Comparison of ENCODE assay signal across 10 cellular contexts in genomic region chr1:27593341-27594326, GRCh38. TPM values are rescaled to one million over a fixed set of nuclear protein-coding genes. Genes with fewer than 3 reads are reported as not detected.
DNase-seq lines count a peak whose midpoint lies in the region; FAIRE-seq and TF ChIP-seq lines count a peak whose summit lies in the region.
"Had no signal": no experiment of that assay in that cellular context is flagged by ENCODE, and none has a peak within 500 bp of the region (broad histone marks: within the 10 kb centered on the region; RNA-seq: fewer than 3 reads in every experiment).

No MANE protein-coding gene starts in this region.

- H3K27me3 ChIP-seq in ectodermal cell (ENCODE audit: control insufficient read depth, insufficient read depth, low read length, poor library complexity, severe bottlenecking), result no peaks in the 10 kb centered on the region

- no peak for FAIRE-seq in H54 (lab: Jason Lieb, UNC)

- 31 to 32% methylated on average over 13 to 15 of the region's 15 CpGs for WGBS in ectodermal cell, 2 experiments

- CTCF ChIA-PET in HEK293T (lab: Yijun Ruan, JAX), result interaction anchor here (0.7 to 1.4 kb wide), 3 partner anchors 26 to 37 kb away, joined by 4 to 5 read pairs (median 5); no protein-coding TSS in a partner anchor

- peaks cover 85% of the 10 kb centered on the region for H3K4me1 ChIP-seq in ectodermal cell (ENCODE audit: control insufficient read depth, insufficient read depth, low read length)

- no peak for TF ChIP-seq POLR2A in H54 (IDR thresholded peaks at IDR 0.05; ENCODE audit: low read depth, low read length)

- H3K4me1 Mint-ChIP-seq in nephron (peaks cover 17% of the 10 kb centered on the region), type B pancreatic cell (ENCODE audit: unreplicated experiment) (peaks cover 23% of the 10 kb centered on the region)

- peak overlapping the region; percentile 81 for H3K27ac ChIP-seq in ectodermal cell (ENCODE audit: insufficient read depth, low read depth, low read length, poor library complexity, severe bottlenecking)

- peak overlapping the region; percentile 22 for H3K4me3 ChIP-seq in ectodermal cell (ENCODE audit: insufficient read depth, low read depth, low read length)

- TF ChIP-seq CTCF in nephron (IDR thresholded peaks at IDR 0.05; ENCODE audit: unreplicated experiment in 3 of 3), result no peak
- TF ChIP-seq CTCF in type B pancreatic cell (conservative IDR thresholded peaks at IDR 0.05), result no peak

- H3K36me3 ChIP-seq in ectodermal cell (ENCODE audit: control insufficient read depth, insufficient read depth, low read length), result no peaks in the 10 kb centered on the region

- H3K4me3 Mint-ChIP-seq in nephron (peak overlapping the region in 2 of 3 experiments; percentile 36 to 57), type B pancreatic cell (peak overlapping the region; percentile 31)

- H3K36me3 Mint-ChIP-seq in nephron (ENCODE audit: low read depth) (no peaks in the 10 kb centered on the region), type B pancreatic cell (no peaks in the 10 kb centered on the region)

- H3K9me3 Mint-ChIP-seq in nephron (no peaks in the 10 kb centered on the region), type B pancreatic cell (no peaks in the 10 kb centered on the region)

- H3K9me3 ChIP-seq in ectodermal cell (ENCODE audit: control insufficient read depth, low read length), result no peaks in the 10 kb centered on the region

- peak overlapping the region in 1 of 3 experiments; percentile 55 for H3K27ac Mint-ChIP-seq in nephron
- peak overlapping the region; percentile 50 for H3K27ac Mint-ChIP-seq in type B pancreatic cell

- H3K27me3 Mint-ChIP-seq in nephron (ENCODE audit: low read depth) (no peaks in the 10 kb centered on the region), type B pancreatic cell (no peaks in the 10 kb centered on the region)

- POLR2A ChIA-PET in HEK293T (lab: Yijun Ruan, JAX), result no interaction called here

- DNase-seq in NCI-H2227 treated with DMSO at 0.1 percent for 48 hours (lab: John Stamatoyannopoulos, UW), result peak; percentile 62
- DNase-seq in type B pancreatic cell (ENCODE audit: extremely low spot score, unreplicated experiment), result no peak
- no peak for DNase-seq in NCI-H1092 treated with DMSO at 0.1 percent for 48 hours (lab: John Stamatoyannopoulos, UW)
- DNase-seq in H54 (ENCODE audit: insufficient read length, low spot score), result no peak
- DNase-seq in HEK293T (ENCODE audit: extremely low spot score), result no peak
- DNase-seq: activated CD4-positive, alpha-beta T cell treated with anti-CD3 and anti-CD28 coated beads for 4 hours; mammary epithelial cell had no signal

TF ChIP-seq in HEK293T, 16 proteins besides CTCF, POLR2A, EP300 and RAD21:
- no peak for TF ChIP-seq PKNOX1 (IDR thresholded peaks at IDR 0.05)
- no peak for TF ChIP-seq FOXM1 (IDR thresholded peaks at IDR 0.05; ENCODE audit: borderline replicate concordance)

RNA-seq across cellular contexts. Expression of gene AHDC1, which starts 10.3 kb away (rescaled TPM):
- polyA plus RNA-seq in ectodermal cell (2013, experiment 1 of 4), result 90.4 TPM
- polyA plus RNA-seq in ectodermal cell (2013, experiment 2 of 4), result 114 TPM
- 75.5 TPM for polyA plus RNA-seq in ectodermal cell (2013, experiment 3 of 4)
- polyA plus RNA-seq in ectodermal cell (2013, experiment 4 of 4), result 88.7 TPM
- 49.3 and 61.0 TPM in 2 replicates for total RNA-seq in type B pancreatic cell (ENCODE audit: low replicate concordance)

RNA-seq across cellular contexts. Expression of gene FGR, which starts 41.4 kb away (rescaled TPM):
- polyA plus RNA-seq in ectodermal cell (2013, experiment 1 of 4), result not detected
- polyA plus RNA-seq in ectodermal cell (2013, experiment 2 of 4), result not detected
- not detected for polyA plus RNA-seq in ectodermal cell (2013, experiment 3 of 4)
- polyA plus RNA-seq in ectodermal cell (2013, experiment 4 of 4), result not detected
- not detected in 2 replicates for total RNA-seq in type B pancreatic cell (ENCODE audit: low replicate concordance)
- total RNA-seq: NCI-H460 had no signal
